ENCODE assay signal across 7 cellular contexts in the genomic region with DNA sequence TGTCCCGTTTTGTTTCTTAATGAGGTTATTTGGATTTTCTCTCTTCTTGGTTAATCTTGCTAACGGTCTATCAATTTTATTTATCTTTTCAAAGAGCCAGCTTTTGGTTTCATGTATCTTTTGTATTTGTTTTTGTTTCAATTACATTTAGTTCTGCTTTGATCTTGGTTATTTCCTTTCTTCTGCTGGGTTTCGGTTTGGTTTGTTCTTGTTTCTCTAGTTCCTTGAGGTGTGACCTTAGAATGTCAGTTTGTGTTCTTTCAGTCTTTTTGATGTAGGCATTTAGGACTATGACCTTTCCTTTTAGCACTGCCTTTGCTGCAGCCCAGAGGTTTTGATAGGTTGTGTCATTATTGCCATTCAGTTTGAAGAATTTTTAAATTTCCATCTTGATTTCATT. TPM values are rescaled to one million over a fixed set of nuclear protein-coding genes. Genes with fewer than 3 reads are reported as not detected.
DNase-seq lines count a peak whose midpoint lies in the region; ATAC-seq and TF ChIP-seq lines count a peak whose summit lies in the region.
"Not testable (repeated sequence)": the region's sequence is repeated elsewhere in the genome, so short reads cannot be mapped to it uniquely, and the experiment has no call there.

No MANE protein-coding gene starts in this region.

- not testable (repeated sequence) for H3K36me3 ChIP-seq in GM06990 (ENCODE audit: control insufficient read depth, insufficient read depth, low read length); MM.1S (replicated peaks; ENCODE audit: insufficient read depth, low read length)

- H3K27me3 Mint-ChIP-seq in T-helper 2 cell treated with Interferon-gamma antibody and Interleukin-4, amounts not matched to agents 5 μg/mL and 100 μg/mL, for 36 hours (ENCODE audit: low read depth); activated T-cell treated with anti-CD3 and anti-CD28 coated beads, Interleukin-2, amount 50 U/mL, for 4 hours (ENCODE audit: low read depth); activated naive CD8-positive, alpha-beta T cell treated with anti-CD3 and anti-CD28 coated beads, Interleukin-2, amount 50 U/mL, for 24 hours; memory B cell; stimulated activated naive B cell treated with anti-CD40 and anti-IgM and Interleukin-4, amounts not matched to agents 10 μg/mL and 1 μg/mL and 100 μg/mL, for 72 hours: not testable (repeated sequence)

- peaks cover 39% of the 10 kb centered on the region for H3K4me1 Mint-ChIP-seq in T-helper 2 cell treated with Interferon-gamma antibody and Interleukin-4, amounts not matched to agents 5 μg/mL and 100 μg/mL, for 36 hours (ENCODE audit: low read depth)
- peaks cover 48% of the 10 kb centered on the region for H3K4me1 Mint-ChIP-seq in activated T-cell treated with anti-CD3 and anti-CD28 coated beads, Interleukin-2, amount 50 U/mL, for 4 hours (ENCODE audit: low read depth)
- peaks cover 40% of the 10 kb centered on the region for H3K4me1 Mint-ChIP-seq in activated naive CD8-positive, alpha-beta T cell treated with anti-CD3 and anti-CD28 coated beads, Interleukin-2, amount 50 U/mL, for 24 hours
- H3K4me1 Mint-ChIP-seq in memory B cell = peaks cover 33% of the 10 kb centered on the region
- H3K4me1 Mint-ChIP-seq in stimulated activated naive B cell treated with anti-CD40 and anti-IgM and Interleukin-4, amounts not matched to agents 10 μg/mL and 1 μg/mL and 100 μg/mL, for 72 hours = peaks cover 39 to 70% of the 10 kb centered on the region in 2 donors

- H2AFZ ChIP-seq in MM.1S (ENCODE audit: low read length) = not testable (repeated sequence)

- not testable (repeated sequence) for H3K9ac ChIP-seq in MM.1S (ENCODE audit: low read length)

- H3K4me2 ChIP-seq in MM.1S (ENCODE audit: low read depth, low read length) = peak overlapping the region; percentile 29

- ATAC-seq in activated T-cell treated with anti-CD3 and anti-CD28 coated beads, Interleukin-2, amount 50 U/mL, for 4 hours; activated naive CD8-positive, alpha-beta T cell treated with anti-CD3 and anti-CD28 coated beads, Interleukin-2, amount 50 U/mL, for 24 hours: not testable (repeated sequence)
- peak; percentile 29 for ATAC-seq in memory B cell (ENCODE audit: low read depth)
- peak in 1 of 2 donors; percentile 14 for ATAC-seq in stimulated activated naive B cell treated with anti-CD40 and anti-IgM and Interleukin-4, amounts not matched to agents 10 μg/mL and 1 μg/mL and 100 μg/mL, for 72 hours (replicated peaks)

- not testable (repeated sequence) for DNase-seq in GM06990 (ENCODE audit: extremely low read depth, insufficient read length); T-helper 2 cell treated with Interferon-gamma antibody and Interleukin-4, amounts not matched to agents 5 μg/mL and 100 μg/mL, for 36 hours (ENCODE audit: low spot score); activated T-cell treated with anti-CD3 and anti-CD28 coated beads, Interleukin-2, amount 50 U/mL, for 4 hours; activated naive CD8-positive, alpha-beta T cell treated with anti-CD3 and anti-CD28 coated beads, Interleukin-2, amount 50 U/mL, for 24 hours; stimulated activated naive B cell treated with anti-CD40 and anti-IgM and Interleukin-4, amounts not matched to agents 10 μg/mL and 1 μg/mL and 100 μg/mL, for 72 hours
- DNase-seq in MM.1S (peak; percentile 72), memory B cell (ENCODE audit: low spot score in 2 of 2) (peak in 1 of 2 donors; percentile 23)

- peaks cover 20% of the 10 kb centered on the region for H3K4me1 ChIP-seq in MM.1S (ENCODE audit: low read length)

- H3K4me3 ChIP-seq in GM06990 (replicated peaks; ENCODE audit: low read depth, low read length) = peak overlapping the region; percentile 14
- not testable (repeated sequence) for H3K4me3 ChIP-seq in MM.1S (ENCODE audit: low read length)

- peaks cover 49% of the 10 kb centered on the region for H3K36me3 Mint-ChIP-seq in T-helper 2 cell treated with Interferon-gamma antibody and Interleukin-4, amounts not matched to agents 5 μg/mL and 100 μg/mL, for 36 hours (ENCODE audit: low read depth)
- peaks cover 21% of the 10 kb centered on the region for H3K36me3 Mint-ChIP-seq in activated T-cell treated with anti-CD3 and anti-CD28 coated beads, Interleukin-2, amount 50 U/mL, for 4 hours (ENCODE audit: insufficient read depth)
- H3K36me3 Mint-ChIP-seq in activated naive CD8-positive, alpha-beta T cell treated with anti-CD3 and anti-CD28 coated beads, Interleukin-2, amount 50 U/mL, for 24 hours (ENCODE audit: low read depth) = peaks cover 85% of the 10 kb centered on the region
- H3K36me3 Mint-ChIP-seq in memory B cell = peaks cover 14% of the 10 kb centered on the region
- peaks cover 40 to 46% of the 10 kb centered on the region in 2 donors for H3K36me3 Mint-ChIP-seq in stimulated activated naive B cell treated with anti-CD40 and anti-IgM and Interleukin-4, amounts not matched to agents 10 μg/mL and 1 μg/mL and 100 μg/mL, for 72 hours

- H3F3A ChIP-seq in MM.1S (ENCODE audit: insufficient read depth, low read length) = not testable (repeated sequence)

- H3K27ac Mint-ChIP-seq in T-helper 2 cell treated with Interferon-gamma antibody and Interleukin-4, amounts not matched to agents 5 μg/mL and 100 μg/mL, for 36 hours = peak overlapping the region; percentile 90
- H3K27ac Mint-ChIP-seq in activated naive CD8-positive, alpha-beta T cell treated with anti-CD3 and anti-CD28 coated beads, Interleukin-2, amount 50 U/mL, for 24 hours = peak overlapping the region; percentile 77
- peak overlapping the region; percentile 87 for H3K27ac Mint-ChIP-seq in memory B cell
- peak overlapping the region; percentile 89 for H3K27ac Mint-ChIP-seq in stimulated activated naive B cell treated with anti-CD40 and anti-IgM and Interleukin-4, amounts not matched to agents 10 μg/mL and 1 μg/mL and 100 μg/mL, for 72 hours

- H3K9me3 Mint-ChIP-seq in T-helper 2 cell treated with Interferon-gamma antibody and Interleukin-4, amounts not matched to agents 5 μg/mL and 100 μg/mL, for 36 hours = peaks cover 20% of the 10 kb centered on the region
- peaks cover 12% of the 10 kb centered on the region for H3K9me3 Mint-ChIP-seq in activated T-cell treated with anti-CD3 and anti-CD28 coated beads, Interleukin-2, amount 50 U/mL, for 4 hours
- H3K9me3 Mint-ChIP-seq in activated naive CD8-positive, alpha-beta T cell treated with anti-CD3 and anti-CD28 coated beads, Interleukin-2, amount 50 U/mL, for 24 hours = peaks cover 11% of the 10 kb centered on the region
- H3K9me3 Mint-ChIP-seq in memory B cell = not testable (repeated sequence)
- H3K9me3 Mint-ChIP-seq in stimulated activated naive B cell treated with anti-CD40 and anti-IgM and Interleukin-4, amounts not matched to agents 10 μg/mL and 1 μg/mL and 100 μg/mL, for 72 hours = peaks cover 15% of the 10 kb centered on the region in 2 donors

- peaks cover 24% of the 10 kb centered on the region for H3K79me2 ChIP-seq in MM.1S (ENCODE audit: low read length)

- not testable (repeated sequence) for H3K27me3 ChIP-seq in GM06990 (replicated peaks; ENCODE audit: control insufficient read depth, insufficient read depth, low read length); MM.1S (replicated peaks; ENCODE audit: insufficient read depth, low read length)

- peak overlapping the region; percentile 60; the same call in 1 of the 2 replicates for H3K27ac ChIP-seq in MM.1S (ENCODE audit: low read length)

- not testable (repeated sequence) for H3K9me3 ChIP-seq in MM.1S (replicated peaks; ENCODE audit: insufficient read depth, low read length)

- peak overlapping the region; percentile 73 for H3K4me3 Mint-ChIP-seq in T-helper 2 cell treated with Interferon-gamma antibody and Interleukin-4, amounts not matched to agents 5 μg/mL and 100 μg/mL, for 36 hours
- H3K4me3 Mint-ChIP-seq in activated T-cell treated with anti-CD3 and anti-CD28 coated beads, Interleukin-2, amount 50 U/mL, for 4 hours = peak overlapping the region; percentile 29
- peak overlapping the region; percentile 62 for H3K4me3 Mint-ChIP-seq in activated naive CD8-positive, alpha-beta T cell treated with anti-CD3 and anti-CD28 coated beads, Interleukin-2, amount 50 U/mL, for 24 hours
- H3K4me3 Mint-ChIP-seq in memory B cell = peak overlapping the region; percentile 76
- peak overlapping the region; percentile 77 to 83 for H3K4me3 Mint-ChIP-seq in stimulated activated naive B cell treated with anti-CD40 and anti-IgM and Interleukin-4, amounts not matched to agents 10 μg/mL and 1 μg/mL and 100 μg/mL, for 72 hours

- not testable (repeated sequence) for TF ChIP-seq CTCF in GM06990 (IDR thresholded peaks at IDR 0.05; ENCODE audit: insufficient read depth, low read length, poor library complexity, severe bottlenecking); MM.1S (IDR thresholded peaks at IDR 0.05; ENCODE audit: low read length)

- not testable (repeated sequence) for H4K20me1 ChIP-seq in MM.1S (ENCODE audit: insufficient read depth, low read length)

- not testable (repeated sequence) for H3K9me2 ChIP-seq in MM.1S (replicated peaks; ENCODE audit: insufficient read depth, low read length)

RNA-seq across cellular contexts. Expression of a gene that starts 18.7 kb away (rescaled TPM):
- 10 to 100 TPM; 15.2 to 20.0 (median 19.5) TPM for total RNA-seq in activated T-cell treated with anti-CD3 and anti-CD28 coated beads, Interleukin-2, amount 50 U/mL, for 4 hours

RNA-seq across cellular contexts. Expression of a gene that starts 20.0 kb away (rescaled TPM):
- total RNA-seq in activated T-cell treated with anti-CD3 and anti-CD28 coated beads, Interleukin-2, amount 50 U/mL, for 4 hours = 10 to 100 TPM; 11.8 to 15.5 (median 13.8) TPM

Comparison
In these comparisons a context has a peak if more than half of its experiments do, and no peak if none do; other contexts are left out.
1. H3K4me3 Mint-ChIP-seq: peak in every context shown above with its lines; median percentile 80 in stimulated activated naive B cell treated with anti-CD40 and anti-IgM and Interleukin-4, amounts not matched to agents 10 μg/mL and 1 μg/mL and 100 μg/mL, for 72 hours; 76 in memory B cell; 73 in T-helper 2 cell treated with Interferon-gamma antibody and Interleukin-4, amounts not matched to agents 5 μg/mL and 100 μg/mL, for 36 hours; 62 in activated naive CD8-positive, alpha-beta T cell treated with anti-CD3 and anti-CD28 coated beads, Interleukin-2, amount 50 U/mL, for 24 hours; 29 in activated T-cell treated with anti-CD3 and anti-CD28 coated beads, Interleukin-2, amount 50 U/mL, for 4 hours.